In genomic region chr2:26412091-26412673, GRCh38 we compare ENCODE assay signal across 1 cellular context.
TF ChIP-seq lines count a peak whose summit lies in the region.

No MANE protein-coding gene starts in this region.

TF ChIP-seq in HepG2, 621 proteins besides CTCF, POLR2A, EP300 and RAD21 (continued from another document):
- peak; percentile 32; the same call in 1 of the 2 replicates for TF ChIP-seq PATZ1 (CRISPR knock-in tag; IDR thresholded peaks at IDR 0.05)
- TF ChIP-seq MAFF (IDR thresholded peaks at IDR 0.05; ENCODE audit: low read depth, low read length) = peak; percentile 35; the same call in 1 of the 2 replicates
- 0 out of 2 replicates have a peak, but pooled peaks have one; percentile 29 for TF ChIP-seq ZBTB21 (CRISPR knock-in tag; IDR thresholded peaks at IDR 0.05)
- 0 out of 2 replicates have a peak, but pooled peaks have one; percentile 22 for TF ChIP-seq ERF (CRISPR knock-in tag; IDR thresholded peaks at IDR 0.05)
- 0 out of 2 replicates have a peak, but pooled peaks have one; percentile 24 for TF ChIP-seq ZGPAT (CRISPR knock-in tag; IDR thresholded peaks at IDR 0.05)
- no peak for TF ChIP-seq EZH2 (conservative IDR thresholded peaks at IDR 0.05; ENCODE audit: low read depth, low read length)
- TF ChIP-seq KMT2B (CRISPR knock-in tag; IDR thresholded peaks at IDR 0.05) = peak; percentile 47; the same call in 1 of the 2 replicates
- TF ChIP-seq ZBTB14 (CRISPR knock-in tag; IDR thresholded peaks at IDR 0.05) = no peak
- TF ChIP-seq CEBPG (CRISPR knock-in tag; IDR thresholded peaks at IDR 0.05) = 0 out of 2 replicates have a peak, but pooled peaks have one; percentile 24
- 0 out of 2 replicates have a peak, but pooled peaks have one; percentile 22 for TF ChIP-seq IRF2 (CRISPR knock-in tag; IDR thresholded peaks at IDR 0.05)
- 0 out of 2 replicates have a peak, but pooled peaks have one; percentile 0 for TF ChIP-seq CEBPB (IDR thresholded peaks at IDR 0.05; ENCODE audit: borderline replicate concordance, low read depth, low read length)
- peak in 1 of 2 experiments; percentile 41; a peak in 1 of 4 replicates for TF ChIP-seq MAFK (conservative IDR thresholded peaks at IDR 0.05 in 1 of 2, IDR thresholded peaks at IDR 0.05 in 1 of 2; ENCODE audit: low read length in 2 of 2)
- TF ChIP-seq HMG20B (CRISPR knock-in tag; conservative IDR thresholded peaks at IDR 0.05) = 0 out of 2 replicates have a peak, but pooled peaks have one; percentile 18
- TF ChIP-seq ZNF446 (CRISPR knock-in tag; IDR thresholded peaks at IDR 0.05) = no peak
- TF ChIP-seq NFE2 (CRISPR knock-in tag; IDR thresholded peaks at IDR 0.05) = 0 out of 2 replicates have a peak, but pooled peaks have one; percentile 22
